ENCODE assay signal across 21 cellular contexts in the genomic region with DNA sequence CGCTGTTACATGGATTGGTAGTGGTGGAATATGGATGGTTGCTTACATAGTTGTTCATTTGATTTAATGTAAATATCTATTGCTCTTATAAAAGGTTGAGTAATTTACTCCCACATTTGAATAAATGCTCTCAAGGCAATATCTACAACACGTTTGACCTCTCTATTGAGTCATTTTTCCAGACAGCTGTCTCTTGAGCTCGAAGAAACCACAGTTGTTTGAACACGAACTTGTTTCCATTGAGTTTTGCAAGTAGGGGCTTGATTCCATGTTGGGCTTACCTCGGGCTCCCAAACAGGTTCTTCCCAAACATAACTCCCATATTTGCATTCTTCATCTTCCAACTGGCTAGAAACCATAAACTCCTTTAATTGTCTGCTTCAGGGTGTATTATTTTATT.
"Had no signal": no experiment of that assay in that cellular context is flagged by ENCODE, and none has a peak within 500 bp of the region (broad histone marks: within the 10 kb centered on the region; RNA-seq: fewer than 3 reads in every experiment).

No MANE protein-coding gene starts in this region.

- H3K27me3 ChIP-seq: brain microvascular endothelial cell, esophagus squamous epithelium, sigmoid colon, spleen, upper lobe of right lung had no signal

- H3K4me3 Mint-ChIP-seq: activated CD4-positive, alpha-beta T cell treated with anti-CD3 and anti-CD28 coated beads, Interleukin-2, amount 10 ng/mL, durations not matched to agents 7 days and 5 days; stimulated activated memory B cell treated with anti-CD40 and anti-IgM and Interleukin-4, amounts not matched to agents 10 μg/mL and 1 μg/mL and 100 μg/mL, for 72 hours had no signal

- H3K4me3 ChIP-seq: coronary artery, esophagus squamous epithelium, lung, sigmoid colon, spleen, upper lobe of right lung had no signal

- H3K9me3 Mint-ChIP-seq: stimulated activated memory B cell treated with anti-CD40 and anti-IgM and Interleukin-4, amounts not matched to agents 10 μg/mL and 1 μg/mL and 100 μg/mL, for 72 hours had no signal

- H3K9me3 ChIP-seq: esophagus squamous epithelium, sigmoid colon, spleen, upper lobe of right lung had no signal

- H3K36me3 ChIP-seq: brain microvascular endothelial cell, esophagus squamous epithelium, sigmoid colon, spleen, upper lobe of right lung had no signal

- H3K27ac ChIP-seq: brain microvascular endothelial cell, coronary artery, esophagus squamous epithelium, sigmoid colon, spleen, upper lobe of right lung had no signal

- ATAC-seq: left lobe of liver; stimulated activated memory B cell treated with anti-CD40 and anti-IgM and Interleukin-4, amounts not matched to agents 10 μg/mL and 1 μg/mL and 100 μg/mL, for 72 hours; upper lobe of right lung had no signal

- DNase-seq: activated CD4-positive, alpha-beta T cell treated with anti-CD3 and anti-CD28 coated beads, Interleukin-2, amount 10 ng/mL, durations not matched to agents 7 days and 5 days; activated CD4-positive, CD25-positive, alpha-beta regulatory T cell; activated CD8-positive, alpha-beta memory T cell treated with anti-CD3 and anti-CD28 coated beads, Interleukin-2, amount 50 U/mL, for 48 hours; activated naive CD4-positive, alpha-beta T cell treated with Interleukin-2 at 50 U/mL for 16 hours; aorta; brain microvascular endothelial cell; esophagus squamous epithelium; islet precursor cell; midbrain; occipital lobe; posterior cingulate gyrus; sigmoid colon; spleen; stimulated activated CD4-positive, alpha-beta T cell treated with anti-CD3 and anti-CD28 coated beads, Interleukin-4, amount 100 ng/mL, for 4 hours; T-helper 1 cell; T-helper 9 cell; upper lobe of right lung had no signal

- H3K36me3 Mint-ChIP-seq: stimulated activated memory B cell treated with anti-CD40 and anti-IgM and Interleukin-4, amounts not matched to agents 10 μg/mL and 1 μg/mL and 100 μg/mL, for 72 hours had no signal

- H3K27me3 Mint-ChIP-seq: stimulated activated memory B cell treated with anti-CD40 and anti-IgM and Interleukin-4, amounts not matched to agents 10 μg/mL and 1 μg/mL and 100 μg/mL, for 72 hours had no signal

- H3K4me1 ChIP-seq: sigmoid colon, spleen, upper lobe of right lung had no signal

- H3K4me1 Mint-ChIP-seq: stimulated activated memory B cell treated with anti-CD40 and anti-IgM and Interleukin-4, amounts not matched to agents 10 μg/mL and 1 μg/mL and 100 μg/mL, for 72 hours had no signal

- H3K27ac Mint-ChIP-seq: activated CD4-positive, alpha-beta T cell treated with anti-CD3 and anti-CD28 coated beads, Interleukin-2, amount 10 ng/mL, durations not matched to agents 7 days and 5 days; stimulated activated memory B cell treated with anti-CD40 and anti-IgM and Interleukin-4, amounts not matched to agents 10 μg/mL and 1 μg/mL and 100 μg/mL, for 72 hours had no signal
